26 cellular contexts compared by ENCODE assay signal in genomic region chr3:161462138-161462537, GRCh38. TPM values are rescaled to one million over a fixed set of nuclear protein-coding genes. Genes with fewer than 3 reads are reported as not detected.
A peak's percentile ranks its signal among the peaks of the same experiment; 100 is the strongest.
DNase-seq lines count a peak whose midpoint lies in the region; ATAC-seq, FAIRE-seq and TF ChIP-seq lines count a peak whose summit lies in the region.
"Had no signal": no experiment of that assay in that cellular context is flagged by ENCODE, and none has a peak within 500 bp of the region (broad histone marks: within the 10 kb centered on the region; RNA-seq: fewer than 3 reads in every experiment).

No MANE protein-coding gene starts in this region.

- no peak for DNase-seq in WTC11 (ENCODE audit: low spot score)
- no peak for DNase-seq in frontal cortex (ENCODE audit: low spot score in 2 of 2)
- DNase-seq in NCI-H2081 treated with DMSO at 0.1 percent for 48 hours (lab: John Stamatoyannopoulos, UW): no peak
- DNase-seq in NCI-H774 (lab: John Stamatoyannopoulos, UW): no peak
- no peak for DNase-seq in ecto neural progenitor cell (ENCODE audit: low spot score)
- DNase-seq: 8988T; ACHN; BE2C; C1 segment of cervical spinal cord; CD4-positive, alpha-beta memory T cell; CD4-positive, CD25-positive, alpha-beta regulatory T cell; CD8-positive, alpha-beta memory T cell; COR-L47; DMS 273 treated with DMSO at 0.1 percent for 48 hours; DMS153; DMS53; DMS79; DND-41; EL; GF-D8 had no signal

- POLR2A ChIA-PET in WTC11 (lab: Charles Lee): no interaction called here

- peak; percentile 31 for FAIRE-seq in frontal cortex (lab: Jason Lieb, UNC)
- FAIRE-seq: GM12891, GM19239 had no signal

- H3K9me3 Mint-ChIP-seq in WTC11: peaks cover 16% of the 10 kb centered on the region

- no peak overlapping the region for H3K27ac Mint-ChIP-seq in WTC11
- H3K27ac Mint-ChIP-seq: CD14-positive monocyte; CD8-positive, alpha-beta memory T cell had no signal

- no peaks in the 10 kb centered on the region for H3K27me3 Mint-ChIP-seq in WTC11 (ENCODE audit: low read depth)
- H3K27me3 Mint-ChIP-seq: CD4-positive, CD25-positive, alpha-beta regulatory T cell had no signal

- no peak for ATAC-seq in WTC11

- no peak overlapping the region for H3K4me3 Mint-ChIP-seq in WTC11
- H3K4me3 Mint-ChIP-seq: CD14-positive monocyte; CD4-positive, alpha-beta memory T cell; CD4-positive, CD25-positive, alpha-beta regulatory T cell; CD8-positive, alpha-beta memory T cell had no signal

- peaks cover 7% of the 10 kb centered on the region for H3K36me3 Mint-ChIP-seq in WTC11
- H3K36me3 Mint-ChIP-seq: CD14-positive monocyte; CD4-positive, CD25-positive, alpha-beta regulatory T cell; CD8-positive, alpha-beta memory T cell had no signal

- H3K4me1 Mint-ChIP-seq in WTC11: peaks cover 3% of the 10 kb centered on the region; the same call in 1 of the 2 replicates
- H3K4me1 Mint-ChIP-seq: CD14-positive monocyte; CD4-positive, alpha-beta memory T cell; CD4-positive, CD25-positive, alpha-beta regulatory T cell; CD8-positive, alpha-beta memory T cell had no signal

- CTCF ChIA-PET in WTC11 (lab: Charles Lee): no interaction called here

- no peak for TF ChIP-seq CTCF in WTC11 (IDR thresholded peaks at IDR 0.05)

TF ChIP-seq in WTC11, 78 proteins besides CTCF, POLR2A, EP300 and RAD21:
- TF ChIP-seq JUN (CRISPR knock-in tag; IDR thresholded peaks at IDR 0.05): no peak
- peak; percentile 97 for TF ChIP-seq HMGA2 (CRISPR knock-in tag; IDR thresholded peaks at IDR 0.05)
- no peak for TF ChIP-seq FOXK1 (CRISPR knock-in tag; IDR thresholded peaks at IDR 0.05)
- no peak for TF ChIP-seq FOXP4 (CRISPR knock-in tag; IDR thresholded peaks at IDR 0.05)
- no peak for TF ChIP-seq JAZF1 (CRISPR knock-in tag; IDR thresholded peaks at IDR 0.05)
- TF ChIP-seq E2F1 (CRISPR knock-in tag; IDR thresholded peaks at IDR 0.05): no peak

RNA-seq across cellular contexts. Expression of gene OTOL1, which starts 34.5 kb away (rescaled TPM):
- total RNA-seq in WTC11 (2021): not detected in 3 replicates
- total RNA-seq in frontal cortex: 0.41 TPM
- total RNA-seq: A673; CD4-positive, alpha-beta memory T cell; CD4-positive, CD25-positive, alpha-beta regulatory T cell; CD8-positive, alpha-beta memory T cell; Daoy; G401 had no signal
